ENCODE assay signal across 21 cellular contexts in genomic region chr20:59646487-59646886, GRCh38. TPM values are rescaled to one million over a fixed set of nuclear protein-coding genes. Genes with fewer than 3 reads are reported as not detected.
DNase-seq lines count a peak whose midpoint lies in the region; ATAC-seq and TF ChIP-seq lines count a peak whose summit lies in the region.
"Had no signal": no experiment of that assay in that cellular context is flagged by ENCODE, and none has a peak within 500 bp of the region (broad histone marks: within the 10 kb centered on the region; RNA-seq: fewer than 3 reads in every experiment).

No MANE protein-coding gene starts in this region.

- 73 to 89% (median 77%) methylated on average over 3 of the region's 3 CpGs for WGBS in heart left ventricle, 4 donors
- 77% methylated on average over 3 of the region's 3 CpGs for WGBS in esophagus muscularis mucosa

- H3K4me1 Mint-ChIP-seq in osteocyte (ENCODE audit: unreplicated experiment) = no peaks in the 10 kb centered on the region
- H3K4me1 Mint-ChIP-seq: IgD-negative memory B cell had no signal

- no peaks in the 10 kb centered on the region for H3K9me3 ChIP-seq in right atrium auricular region
- H3K9me3 ChIP-seq in heart left ventricle = no peaks in the 10 kb centered on the region
- no peaks in the 10 kb centered on the region for H3K9me3 ChIP-seq in esophagus muscularis mucosa

- no peak overlapping the region for H3K4me3 ChIP-seq in right atrium auricular region
- H3K4me3 ChIP-seq in heart left ventricle = no peak overlapping the region
- H3K4me3 ChIP-seq in esophagus muscularis mucosa = no peak overlapping the region
- H3K4me3 ChIP-seq: GM23248 had no signal

- TF ChIP-seq EP300 in esophagus muscularis mucosa (IDR thresholded peaks at IDR 0.05) = no peak

- peaks cover 7% of the 10 kb centered on the region for H3K9me3 Mint-ChIP-seq in osteocyte (ENCODE audit: unreplicated experiment)

- peak; percentile 40 for DNase-seq in right atrium auricular region (ENCODE audit: low spot score)
- no peak for DNase-seq in heart left ventricle
- peak; percentile 60 for DNase-seq in esophagus muscularis mucosa (ENCODE audit: extremely low spot score)
- peak; percentile 68 for DNase-seq in osteocyte (ENCODE audit: extremely low spot score, unreplicated experiment)
- no peak for DNase-seq in activated T-cell treated with anti-CD3 and anti-CD28 coated beads for 4 hours
- no peak for DNase-seq in stimulated activated naive CD4-positive, alpha-beta T cell treated with Interleukin-2 at 50 U/mL for 16 hours (lab: John Stamatoyannopoulos, UW)
- no peak for DNase-seq in NCI-H1105 treated with DMSO at 0.1 percent for 48 hours (lab: John Stamatoyannopoulos, UW)
- DNase-seq in 8988T = no peak
- DNase-seq: CD4-positive, alpha-beta T cell; H7; MM.1S; NCI-H1417 treated with DMSO at 0.1 percent for 48 hours; NCI-H187; NCI-H774; SIG-M5 had no signal

- no peak for ATAC-seq in heart left ventricle

- H3K27ac Mint-ChIP-seq in osteocyte (ENCODE audit: unreplicated experiment) = no peak overlapping the region
- H3K27ac Mint-ChIP-seq: CD4-positive, alpha-beta T cell; IgD-negative memory B cell had no signal

- H3K4me3 Mint-ChIP-seq in osteocyte (ENCODE audit: unreplicated experiment) = no peak overlapping the region
- H3K4me3 Mint-ChIP-seq: CD4-positive, alpha-beta T cell; IgD-negative memory B cell had no signal

- intact Hi-C loops in heart left ventricle (cut with DNase I) (no loop called here), esophagus muscularis mucosa (cut with DNase I) (no loop called here)

- TF ChIP-seq POLR2A in heart left ventricle (IDR thresholded peaks at IDR 0.05) = no peak
- TF ChIP-seq POLR2A in esophagus muscularis mucosa (IDR thresholded peaks at IDR 0.05; ENCODE audit: low read depth) = no peak

- peaks cover 0 to 5% of the 10 kb centered on the region in 2 donors for H3K4me1 ChIP-seq in right atrium auricular region
- peaks cover 0 to 8% (median 0%) of the 10 kb centered on the region in 12 donors for H3K4me1 ChIP-seq in heart left ventricle
- H3K4me1 ChIP-seq in esophagus muscularis mucosa = peaks cover 0 to 15% (median 14%) of the 10 kb centered on the region in 4 donors

- TF ChIP-seq CTCF in right atrium auricular region (IDR thresholded peaks at IDR 0.05) (no peak), heart left ventricle (IDR thresholded peaks at IDR 0.05) (no peak), esophagus muscularis mucosa (IDR thresholded peaks at IDR 0.05) (no peak), osteocyte (IDR thresholded peaks at IDR 0.05) (no peak)

- H3K27ac ChIP-seq in right atrium auricular region (no peak overlapping the region), heart left ventricle (no peak overlapping the region), esophagus muscularis mucosa (replicated peaks in 1 of 4) (no peak overlapping the region)
- H3K27ac ChIP-seq: GM23248, HL-60, KMS-11 had no signal

- no peaks in the 10 kb centered on the region for H3K36me3 Mint-ChIP-seq in osteocyte (ENCODE audit: unreplicated experiment)
- H3K36me3 Mint-ChIP-seq: IgD-negative memory B cell had no signal

- H3K36me3 ChIP-seq in right atrium auricular region = no peaks in the 10 kb centered on the region
- H3K36me3 ChIP-seq in heart left ventricle = no peaks in the 10 kb centered on the region
- H3K36me3 ChIP-seq in esophagus muscularis mucosa = no peaks in the 10 kb centered on the region

- no peaks in the 10 kb centered on the region for H3K27me3 Mint-ChIP-seq in osteocyte (ENCODE audit: unreplicated experiment)
- H3K27me3 Mint-ChIP-seq: IgD-negative memory B cell had no signal

- no peaks in the 10 kb centered on the region for H3K27me3 ChIP-seq in right atrium auricular region
- peaks cover 0 to 12% (median 0%) of the 10 kb centered on the region in 9 donors for H3K27me3 ChIP-seq in heart left ventricle
- H3K27me3 ChIP-seq in esophagus muscularis mucosa = no peaks in the 10 kb centered on the region
- H3K27me3 ChIP-seq: BLaER1 treated with 17β-estradiol and CSF1 and Interleukin-3, amounts not matched to agents 10 nM and 100 nM had no signal

RNA-seq across cellular contexts. Expression of gene PHACTR3, which starts 42.1 kb away (rescaled TPM):
- total RNA-seq in right atrium auricular region (10 to 100 TPM in 1 of 2 donors, under 1 TPM in 1; 0.86 to 24.2 TPM), heart left ventricle (10 to 100 TPM in 1 of 9 donors, 1 to 10 TPM in 6, under 1 TPM in 2; 0.59 to 14.6 (median 4.3) TPM), esophagus muscularis mucosa (under 1 TPM; 0.17 to 0.86 (median 0.56) TPM), osteocyte (not detected in 2 replicates)
- polyA plus RNA-seq in heart left ventricle = 1 to 10 TPM in 1 of 2 donors, under 1 TPM in 1; 0.19 to 3.5 TPM
- total RNA-seq: A172; CD4-positive, alpha-beta T cell; GM23248 had no signal
- polyA plus RNA-seq: GM23248, IgD-negative memory B cell had no signal

Comparison
In these comparisons a context has a peak if more than half of its experiments do, and no peak if none do; other contexts are left out.
1. DNase-seq: peak in right atrium auricular region (single experiment), esophagus muscularis mucosa (single experiment) and osteocyte (single experiment); none in heart left ventricle (0 of 5), activated T-cell treated with anti-CD3 and anti-CD28 coated beads for 4 hours (single experiment), stimulated activated naive CD4-positive, alpha-beta T cell treated with Interleukin-2 at 50 U/mL for 16 hours (single experiment), NCI-H1105 treated with DMSO at 0.1 percent for 48 hours (single experiment) and 8988T (single experiment).